In the genomic region with DNA sequence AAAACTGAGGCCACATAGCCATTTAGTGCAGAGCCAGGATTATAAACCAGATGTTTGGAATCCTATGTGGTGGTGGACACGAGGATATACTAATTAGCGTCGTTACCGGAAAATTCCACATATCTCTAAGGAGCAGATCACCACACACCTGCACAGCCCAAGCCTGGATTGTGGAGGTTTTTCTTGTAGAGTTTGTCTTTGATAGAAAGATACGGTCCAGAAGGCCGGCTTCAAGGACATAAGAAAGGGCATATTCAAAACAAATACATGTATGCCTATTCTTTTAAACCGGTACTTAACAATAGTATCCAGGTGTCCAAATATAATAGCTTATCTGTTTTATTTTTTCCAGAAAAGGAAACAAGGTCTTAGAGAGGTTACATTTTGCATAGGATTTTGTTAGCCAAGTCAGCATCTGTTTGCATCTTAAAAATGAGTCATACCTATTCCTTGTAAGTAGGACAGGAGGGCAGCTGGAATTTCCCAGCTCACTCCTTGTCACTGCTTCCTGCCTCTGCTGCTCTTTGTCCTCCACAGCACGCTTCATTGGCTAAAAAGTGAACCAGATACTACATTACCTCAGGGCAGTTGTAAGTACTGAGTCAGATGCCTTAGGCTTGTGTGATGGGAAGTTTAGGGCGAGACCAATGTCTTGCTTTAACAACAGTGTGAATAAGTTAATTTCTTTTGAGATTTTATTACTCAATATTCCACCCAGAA, we compare ENCODE assay signal across 9 cellular contexts. TPM values are rescaled to one million over a fixed set of nuclear protein-coding genes. Genes with fewer than 3 reads are reported as not detected.
DNase-seq lines count a peak whose midpoint lies in the region; ATAC-seq and TF ChIP-seq lines count a peak whose summit lies in the region.
"Had no signal": no experiment of that assay in that cellular context is flagged by ENCODE, and none has a peak within 500 bp of the region (broad histone marks: within the 10 kb centered on the region; RNA-seq: fewer than 3 reads in every experiment).

No MANE protein-coding gene starts in this region.

- CTCF ChIA-PET in CD4-positive, alpha-beta memory T cell (lab: Charles Lee; ENCODE audit: partially characterized antibody) = no interaction called here

- H3K27me3 ChIP-seq in CD4-positive, alpha-beta memory T cell (ENCODE audit: insufficient read depth, low read length) = no peaks in the 10 kb centered on the region
- no peaks in the 10 kb centered on the region for H3K27me3 ChIP-seq in MG63
- H3K27me3 ChIP-seq in breast epithelium = no peaks in the 10 kb centered on the region

- H3K36me3 Mint-ChIP-seq in CD4-positive, alpha-beta memory T cell = no peaks in the 10 kb centered on the region

- H3K4me1 ChIP-seq in CD4-positive, alpha-beta memory T cell (ENCODE audit: insufficient read depth, low read length) = peaks cover 27% of the 10 kb centered on the region
- H3K4me1 ChIP-seq in breast epithelium (peaks cover 5% of the 10 kb centered on the region in 2 donors), mesodermal cell (ENCODE audit: control insufficient read depth, insufficient read depth, low read length, poor library complexity, severe bottlenecking) (peaks cover 33% of the 10 kb centered on the region)

- whole genome bisulfite sequencing in mesodermal cell (ENCODE audit: insufficient coverage in 2 of 2), 2 experiments = 100% methylated on average over 1 of the region's 9 CpGs; no CpG with 5 or more reads in 1 of the 2 experiments

- peaks cover 22 to 46% (median 33%) of the 10 kb centered on the region in 4 donors for H3K4me1 Mint-ChIP-seq in CD4-positive, alpha-beta memory T cell

- no peaks in the 10 kb centered on the region for H3K9me3 ChIP-seq in CD4-positive, alpha-beta memory T cell (ENCODE audit: control insufficient read depth in 1 of 2, low read length in 2 of 2)
- no peaks in the 10 kb centered on the region for H3K9me3 ChIP-seq in MG63
- no peaks in the 10 kb centered on the region for H3K9me3 ChIP-seq in breast epithelium
- H3K9me3 ChIP-seq in mesodermal cell (ENCODE audit: control insufficient read depth, low read length) = no peaks in the 10 kb centered on the region

- no peaks in the 10 kb centered on the region for H3K27me3 Mint-ChIP-seq in CD4-positive, alpha-beta memory T cell

- no peaks in the 10 kb centered on the region for H3K36me3 ChIP-seq in CD4-positive, alpha-beta memory T cell (ENCODE audit: insufficient read depth, low read length)
- H3K36me3 ChIP-seq in MG63 = no peaks in the 10 kb centered on the region
- H3K36me3 ChIP-seq in breast epithelium = no peaks in the 10 kb centered on the region
- no peaks in the 10 kb centered on the region for H3K36me3 ChIP-seq in mesodermal cell (ENCODE audit: control insufficient read depth, insufficient read depth, low read length)

- peaks cover 0 to 4% (median 0%) of the 10 kb centered on the region in 8 donors for H3K9me3 Mint-ChIP-seq in CD4-positive, alpha-beta memory T cell

- no peak overlapping the region for H3K4me3 Mint-ChIP-seq in CD4-positive, alpha-beta memory T cell

- intact Hi-C loops in CD4-positive, alpha-beta memory T cell (cut with micrococcal nuclease) = loop anchor here (5.0 to 10.0 kb wide), 2 partner anchors 610 to 627 kb away; partner anchors contain the start of genes ABHD17B, ANXA1 and C9orf85
- intact Hi-C loops in breast epithelium (cut with DNase I; ENCODE audit: low total_unique reads) = no loop called here

- peak in 3 of 5 donors; percentile 10 to 68 (median 11) for DNase-seq in CD4-positive, alpha-beta memory T cell
- DNase-seq in MG63 (peak; percentile 82), breast epithelium (ENCODE audit: low spot score in 2 of 2) (peak in 1 of 2 donors; percentile 65), ureter (ENCODE audit: low spot score) (peak; percentile 70), NAMALWA (ENCODE audit: low spot score) (no peak), DMS79 treated with DMSO at 0.1 percent for 48 hours (lab: John Stamatoyannopoulos, UW) (no peak)

- ATAC-seq in GM19467 (IDR thresholded peaks at IDR 0.05; ENCODE audit: unreplicated experiment) = peak; percentile 43

- no peak overlapping the region for H3K4me3 ChIP-seq in CD4-positive, alpha-beta memory T cell (ENCODE audit: low read length in 2 of 2)
- no peak overlapping the region for H3K4me3 ChIP-seq in MG63
- H3K4me3 ChIP-seq in breast epithelium = no peak overlapping the region
- H3K4me3 ChIP-seq in mesodermal cell (ENCODE audit: extremely low read depth, insufficient read depth, low read length, poor library complexity, severe bottlenecking) = no peak overlapping the region

- TF ChIP-seq CTCF in breast epithelium (IDR thresholded peaks at IDR 0.05) = no peak

- H3K27ac Mint-ChIP-seq in CD4-positive, alpha-beta memory T cell = peak overlapping the region; percentile 57 to 96 (median 80)

- TF ChIP-seq POLR2A in breast epithelium (IDR thresholded peaks at IDR 0.05) = no peak

- POLR2A ChIA-PET in CD4-positive, alpha-beta memory T cell (lab: Charles Lee; ENCODE audit: partially characterized antibody) = no interaction called here

- H3K27ac ChIP-seq in CD4-positive, alpha-beta memory T cell (ENCODE audit: low read depth, low read length) = no peak overlapping the region
- H3K27ac ChIP-seq in breast epithelium = peak overlapping the region; percentile 77 to 79
- H3K27ac ChIP-seq in mesodermal cell (ENCODE audit: low read depth, low read length, severe bottlenecking) = peak overlapping the region; percentile 86

RNA-seq across cellular contexts. Expression of gene TMC1, which starts 3.6 kb away (rescaled TPM):
- total RNA-seq in CD4-positive, alpha-beta memory T cell = not detected
- not detected for polyA plus RNA-seq in CD4-positive, alpha-beta memory T cell
- total RNA-seq in MG63 (2014; rRNA removed; shearing (Covaris generic); ENCODE audit: low replicate concordance) = not detected in 2 replicates
- total RNA-seq in breast epithelium = under 1 TPM in 2 of 3 donors, not detected in 1; under 0.01 to 0.16 TPM
- polyA plus RNA-seq in mesodermal cell (2013, experiment 1 of 2) = not detected
- polyA plus RNA-seq in mesodermal cell (2013, experiment 2 of 2) = not detected
- 3.5 TPM for total RNA-seq in ureter
- polyA plus RNA-seq: neural cell had no signal

Comparison
In these comparisons a context has a peak if more than half of its experiments do, and no peak if none do; other contexts are left out.
1. DNase-seq: peak in CD4-positive, alpha-beta memory T cell (3 of 5), MG63 (single experiment) and ureter (single experiment); none in NAMALWA (single experiment) and DMS79 treated with DMSO at 0.1 percent for 48 hours (single experiment).